In the genomic region with DNA sequence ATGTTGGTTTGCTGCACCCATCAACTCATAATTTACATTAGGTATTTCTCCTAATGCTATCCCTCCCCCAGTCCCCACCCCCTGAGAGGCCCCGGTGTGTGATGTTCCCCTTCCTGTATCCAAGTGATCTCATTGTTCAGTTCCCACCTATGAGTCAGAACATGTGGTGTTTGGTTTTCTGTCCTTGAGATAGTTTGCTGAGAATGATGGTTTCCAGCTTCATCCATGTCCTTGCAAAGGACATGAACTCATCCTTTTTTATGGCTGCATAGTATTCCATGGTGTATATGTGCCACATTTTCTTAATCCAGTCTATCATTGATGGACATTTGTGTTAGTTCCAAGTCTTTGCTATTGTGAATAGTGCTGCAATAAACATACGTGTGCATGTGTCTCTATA, we compare ENCODE assay signal across 8 cellular contexts. TPM values are rescaled to one million over a fixed set of nuclear protein-coding genes. Genes with fewer than 3 reads are reported as not detected.
DNase-seq lines count a peak whose midpoint lies in the region; ATAC-seq, FAIRE-seq and TF ChIP-seq lines count a peak whose summit lies in the region.
"Not testable (repeated sequence)": the region's sequence is repeated elsewhere in the genome, so short reads cannot be mapped to it uniquely, and the experiment has no call there.

No MANE protein-coding gene starts in this region.

- peak overlapping the region in 1 of 4 donors; percentile 5 for H3K4me3 Mint-ChIP-seq in CD4-positive, CD25-positive, alpha-beta regulatory T cell
- H3K4me3 Mint-ChIP-seq in activated CD4-positive, alpha-beta T cell treated with anti-CD3 and anti-CD28 coated beads, Interleukin-2, amount 10 ng/mL, durations not matched to agents 7 days and 5 days = not testable (repeated sequence)

- peaks cover 50 to 96% (median 81%) of the 10 kb centered on the region in 4 donors for H3K4me1 Mint-ChIP-seq in CD4-positive, CD25-positive, alpha-beta regulatory T cell
- H3K4me1 Mint-ChIP-seq in activated CD4-positive, alpha-beta T cell treated with anti-CD3 and anti-CD28 coated beads, Interleukin-2, amount 10 ng/mL, durations not matched to agents 7 days and 5 days = peaks cover 95% of the 10 kb centered on the region

- not testable (repeated sequence) for H3K27me3 Mint-ChIP-seq in CD4-positive, CD25-positive, alpha-beta regulatory T cell; activated CD4-positive, alpha-beta T cell treated with anti-CD3 and anti-CD28 coated beads, Interleukin-2, amount 10 ng/mL, durations not matched to agents 7 days and 5 days

- not testable (repeated sequence) for TF ChIP-seq EP300 in K562 (IDR thresholded peaks at IDR 0.05; ENCODE audit: low read length)

- not testable (repeated sequence) for H3K9ac ChIP-seq in K562 (ENCODE audit: insufficient read depth in 1 of 2, low read depth in 2 of 2, low read length in 2 of 2)

- peak overlapping the region; percentile 64 to 95 (median 90) for H3K27ac Mint-ChIP-seq in CD4-positive, CD25-positive, alpha-beta regulatory T cell
- H3K27ac Mint-ChIP-seq in activated CD4-positive, alpha-beta T cell treated with anti-CD3 and anti-CD28 coated beads, Interleukin-2, amount 10 ng/mL, durations not matched to agents 7 days and 5 days = peak overlapping the region; percentile 82

- H3K4me1 ChIP-seq in CD4-positive, CD25-positive, alpha-beta regulatory T cell (ENCODE audit: control insufficient read depth, insufficient read depth, low read length, poor library complexity, severe bottlenecking) = peaks cover 88% of the 10 kb centered on the region
- H3K4me1 ChIP-seq in K562 (replicated peaks in 1 of 2; ENCODE audit: control insufficient read depth in 2 of 2, insufficient read depth in 2 of 2, low read length in 2 of 2) = peaks cover 32 to 75% of the 10 kb centered on the region in 2 experiments

- H4K20me1 ChIP-seq in K562 (replicated peaks; ENCODE audit: control insufficient read depth, insufficient read depth, low read length) = peaks cover 10% of the 10 kb centered on the region; the same call in 1 of the 2 replicates

- H3K36me3 Mint-ChIP-seq in CD4-positive, CD25-positive, alpha-beta regulatory T cell = not testable (repeated sequence)
- H3K36me3 Mint-ChIP-seq in activated CD4-positive, alpha-beta T cell treated with anti-CD3 and anti-CD28 coated beads, Interleukin-2, amount 10 ng/mL, durations not matched to agents 7 days and 5 days (ENCODE audit: low read depth) = peaks cover 30% of the 10 kb centered on the region

- H3K9me3 Mint-ChIP-seq in CD4-positive, CD25-positive, alpha-beta regulatory T cell; activated CD4-positive, alpha-beta T cell treated with anti-CD3 and anti-CD28 coated beads, Interleukin-2, amount 10 ng/mL, durations not matched to agents 7 days and 5 days: not testable (repeated sequence)

- not testable (repeated sequence) for H3K9me3 ChIP-seq in CD4-positive, CD25-positive, alpha-beta regulatory T cell (ENCODE audit: control insufficient read depth in 2 of 2, low read length in 2 of 2); K562 (replicated peaks; ENCODE audit: control insufficient read depth, insufficient read depth, low read depth, low read length)

- WGBS in K562 (ENCODE audit: insufficient coverage, low coverage, missing lambda C conversion rate) = 65% methylated on average over 2 of the region's 2 CpGs

- BruUV-seq in K562 (replicated peaks; lab: Mats Ljungman, UMichigan) = not testable (repeated sequence)

- not testable (repeated sequence) for H3K4me3 ChIP-seq in CD4-positive, CD25-positive, alpha-beta regulatory T cell (ENCODE audit: low read depth, low read length); K562

- H3K4me2 ChIP-seq in K562 (ENCODE audit: insufficient read depth, low read length) = not testable (repeated sequence)

- H3K27ac ChIP-seq in CD4-positive, CD25-positive, alpha-beta regulatory T cell (ENCODE audit: insufficient read depth, low read length, poor library complexity, severe bottlenecking) = peak overlapping the region; percentile 63
- peak overlapping the region; percentile 86; the same call in 1 of the 3 replicates for H3K27ac ChIP-seq in K562 (ENCODE audit: extremely low read depth, low read depth, low read length)

- not testable (repeated sequence) for H3K36me3 ChIP-seq in CD4-positive, CD25-positive, alpha-beta regulatory T cell (ENCODE audit: control insufficient read depth, insufficient read depth, low read length)
- H3K36me3 ChIP-seq in K562 (ENCODE audit: control insufficient read depth, insufficient read depth, low read length) = peaks cover 28% of the 10 kb centered on the region

- not testable (repeated sequence) for FAIRE-seq in K562 (lab: Jason Lieb, UNC)

- H3K79me2 ChIP-seq in K562 (ENCODE audit: control insufficient read depth, insufficient read depth, low read length) = peaks cover 92% of the 10 kb centered on the region

- DNase-seq in CD4-positive, CD25-positive, alpha-beta regulatory T cell = peak in 1 of 3 donors; percentile 14
- DNase-seq in HK-2 (ENCODE audit: unreplicated experiment) (peak; percentile 22), RPMI7951 (ENCODE audit: low read depth) (peak; percentile 64), iris pigment epithelial cell (ENCODE audit: low read depth) (peak; percentile 43)
- peak; percentile 20 for DNase-seq in activated CD4-positive, alpha-beta T cell treated with anti-CD3 and anti-CD28 coated beads, Interleukin-2, amount 10 ng/mL, durations not matched to agents 7 days and 5 days
- peak; percentile 40 for DNase-seq in activated naive CD4-positive, alpha-beta T cell treated with Interleukin-2 at 50 U/mL for 16 hours
- DNase-seq in K562 (ENCODE audit: extremely low read depth in 1 of 4, low spot score in 3 of 4) = not testable (repeated sequence)
- peak in 2 of 3 experiments; percentile 25 to 32 for DNase-seq in stimulated activated CD4-positive, alpha-beta T cell treated with anti-CD3 and anti-CD28 coated beads, TNF-alpha, amount 100 ng/mL, for 24 hours (ENCODE audit: low read depth in 3 of 3)

- TF ChIP-seq CTCF in K562 (IDR thresholded peaks at IDR 0.05 in 2 of 3, conservative IDR thresholded peaks at IDR 0.05 in 1 of 3; ENCODE audit: insufficient read depth in 2 of 3, low read depth in 1 of 3, low read length in 3 of 3) = not testable (repeated sequence)

- CTCF ChIA-PET in activated CD4-positive, alpha-beta T cell treated with anti-CD3 and anti-CD28 coated beads, Interleukin-2, amount 10 ng/mL, durations not matched to agents 7 days and 5 days (lab: Charles Lee); K562 (lab: Yijun Ruan, JAX; ENCODE audit: low intra/inter-chr PET ratio): not testable (repeated sequence)

- POLR2A ChIA-PET in activated CD4-positive, alpha-beta T cell treated with anti-CD3 and anti-CD28 coated beads, Interleukin-2, amount 10 ng/mL, durations not matched to agents 7 days and 5 days (lab: Charles Lee) = not testable (repeated sequence)
- POLR2A ChIA-PET in K562 (lab: Yijun Ruan, JAX) = interaction anchor here (1.0 to 3.4 kb wide), 3 partner anchors 11 to 31 kb away, joined by 3 to 14 read pairs (median 4); no protein-coding TSS in a partner anchor

- ATAC-seq in CD4-positive, CD25-positive, alpha-beta regulatory T cell (ENCODE audit: low read depth in 2 of 2); K562: not testable (repeated sequence)

- intact Hi-C loops in K562 (cut with micrococcal nuclease) = not testable (repeated sequence)

- H3K27me3 ChIP-seq in CD4-positive, CD25-positive, alpha-beta regulatory T cell (ENCODE audit: control insufficient read depth, insufficient read depth, low read length); K562 (ENCODE audit: control insufficient read depth in 2 of 2, insufficient read depth in 2 of 2, low read length in 2 of 2): not testable (repeated sequence)

- H3K9me1 ChIP-seq in K562 (ENCODE audit: control insufficient read depth, insufficient read depth, low read length) = not testable (repeated sequence)

- not testable (repeated sequence) for TF ChIP-seq POLR2A in K562 (conservative IDR thresholded peaks at IDR 0.05)

- not testable (repeated sequence) for H2AFZ ChIP-seq in K562 (ENCODE audit: low read depth, low read length)

- TF ChIP-seq RAD21 in K562 (CRISPR knock-in tag; conservative IDR thresholded peaks at IDR 0.05 in 1 of 2, IDR thresholded peaks at IDR 0.05 in 1 of 2) = not testable (repeated sequence)

- in situ Hi-C loops in K562 (cut with MboI) = loop anchor here (5.0 kb wide), 1 partner anchor 38 kb away; no protein-coding TSS in a partner anchor

RNA-seq across cellular contexts. Expression of a gene that starts 9.0 kb away (rescaled TPM):
- 34.0 TPM for total RNA-seq in CD4-positive, CD25-positive, alpha-beta regulatory T cell
- polyA plus RNA-seq in CD4-positive, CD25-positive, alpha-beta regulatory T cell = 10 to 100 TPM; 39.1 to 69.2 (median 46.1) TPM
- 17.8 and 19.0 TPM in 2 replicates for total RNA-seq in RPMI7951 (2014; rRNA removed; shearing (Covaris generic))
- 10 to 100 TPM; 63.4 to 65.8 TPM for total RNA-seq in activated CD4-positive, alpha-beta T cell treated with anti-CD3 and anti-CD28 coated beads, Interleukin-2, amount 10 ng/mL, durations not matched to agents 7 days and 5 days
- 30.2 and 106 TPM in 2 replicates for total RNA-seq in K562 (2011; cell fraction: chromatin; rRNA removed; ENCODE audit: low replicate concordance)
- 15.7 and 21.6 TPM in 2 replicates for total RNA-seq in K562 (2011; cell fraction: nucleolus; rRNA removed)
- total RNA-seq in K562 (2011; cell fraction: nucleoplasm; rRNA removed) = 67.8 and 109 TPM in 2 replicates
- total RNA-seq in K562 (2014; rRNA removed) = 44.7 and 46.7 TPM in 2 replicates
- total RNA-seq in K562 (2014; rRNA removed; fragmentation: Illumina TruSeq; extraction: Trizol) = 80.4 and 103 TPM in 2 replicates
- total RNA-seq in K562 (2015; rRNA removed; fragmentation: Illumina TruSeq; extraction: Trizol) = 31.4 and 31.5 TPM in 2 replicates
- 85.9 and 90.2 TPM in 2 replicates for total RNA-seq in K562 (2021)
- polyA plus RNA-seq in K562 (2011; rRNA removed) = 145 and 171 TPM in 2 replicates
- polyA plus RNA-seq in K562 (2011; cell fraction: cytosol; rRNA removed) = 37.8 and 101 TPM in 2 replicates
- polyA plus RNA-seq in K562 (2011; cell fraction: nucleus; rRNA removed) = 27.7 and 51.9 TPM in 2 replicates
- polyA plus RNA-seq in K562 (2012) = 57.6 and 84.6 TPM in 2 replicates
- polyA plus RNA-seq in K562 (2014; fragmentation: Illumina TruSeq; extraction: Trizol) = 128 TPM in 2 replicates
- 10 to 100 TPM; 55.1 to 59.3 TPM for polyA plus RNA-seq in K562 (2014; fragmentation: Nextera tagmentation; extraction: Ambion mirVana)
- 113 and 118 TPM in 2 replicates for polyA plus RNA-seq in K562 (2014; rRNA removed)
- polyA minus RNA-seq in K562 (2011; rRNA and poly(A)+ RNA removed) = 142 and 170 TPM in 2 replicates
- polyA minus RNA-seq in K562 (2011; cell fraction: cytosol; rRNA and poly(A)+ RNA removed) = 39.3 and 46.7 TPM in 2 replicates
- polyA minus RNA-seq in K562 (2011; cell fraction: nucleus; rRNA and poly(A)+ RNA removed) = 15.1 and 33.4 TPM in 2 replicates

RNA-seq across cellular contexts. Expression of a gene that starts 38.3 kb away (rescaled TPM):
- total RNA-seq in CD4-positive, CD25-positive, alpha-beta regulatory T cell = 9.4 TPM
- 10 to 100 TPM; 49.9 to 63.0 (median 56.1) TPM for polyA plus RNA-seq in CD4-positive, CD25-positive, alpha-beta regulatory T cell
- 25.6 and 30.7 TPM in 2 replicates for total RNA-seq in RPMI7951 (2014; rRNA removed; shearing (Covaris generic))
- total RNA-seq in activated CD4-positive, alpha-beta T cell treated with anti-CD3 and anti-CD28 coated beads, Interleukin-2, amount 10 ng/mL, durations not matched to agents 7 days and 5 days = 10 to 100 TPM; 11.0 to 11.4 TPM
- total RNA-seq in K562 (2011; cell fraction: chromatin; rRNA removed; ENCODE audit: low replicate concordance) = 26.3 and 32.2 TPM in 2 replicates
- 27.1 and 33.7 TPM in 2 replicates for total RNA-seq in K562 (2011; cell fraction: nucleolus; rRNA removed)
- total RNA-seq in K562 (2011; cell fraction: nucleoplasm; rRNA removed) = 30.8 and 33.2 TPM in 2 replicates
- total RNA-seq in K562 (2014; rRNA removed) (25.8 and 30.1 TPM in 2 replicates), K562 (2014; rRNA removed; fragmentation: Illumina TruSeq; extraction: Trizol) (41.7 and 47.8 TPM in 2 replicates), K562 (2015; rRNA removed; fragmentation: Illumina TruSeq; extraction: Trizol) (50.0 and 51.3 TPM in 2 replicates), K562 (2021) (22.8 and 25.2 TPM in 2 replicates)
- polyA plus RNA-seq in K562 (2011; rRNA removed) (21.0 and 33.2 TPM in 2 replicates), K562 (2014; fragmentation: Illumina TruSeq; extraction: Trizol) (37.4 and 41.4 TPM in 2 replicates), K562 (2014; fragmentation: Nextera tagmentation; extraction: Ambion mirVana) (10 to 100 TPM; 70.4 to 76.2 TPM), K562 (2014; rRNA removed) (46.0 and 46.5 TPM in 2 replicates)
- polyA plus RNA-seq in K562 (2011; cell fraction: cytosol; rRNA removed) = 22.3 and 33.0 TPM in 2 replicates
- polyA plus RNA-seq in K562 (2011; cell fraction: nucleus; rRNA removed) = 5.2 and 8.8 TPM in 2 replicates
- polyA plus RNA-seq in K562 (2012) = 39.0 and 39.5 TPM in 2 replicates
- 7.0 and 7.4 TPM in 2 replicates for polyA minus RNA-seq in K562 (2011; rRNA and poly(A)+ RNA removed)
- 4.7 and 6.5 TPM in 2 replicates for polyA minus RNA-seq in K562 (2011; cell fraction: cytosol; rRNA and poly(A)+ RNA removed)
- 6.7 and 21.1 TPM in 2 replicates for polyA minus RNA-seq in K562 (2011; cell fraction: nucleus; rRNA and poly(A)+ RNA removed)

RNA-seq across cellular contexts. Expression of a gene that starts 38.4 kb away (rescaled TPM):
- 38.5 TPM for total RNA-seq in CD4-positive, CD25-positive, alpha-beta regulatory T cell
- 10 to 100 TPM; 14.3 to 19.1 (median 17.8) TPM for polyA plus RNA-seq in CD4-positive, CD25-positive, alpha-beta regulatory T cell
- total RNA-seq in RPMI7951 (2014; rRNA removed; shearing (Covaris generic)) = 21.0 and 29.7 TPM in 2 replicates
- total RNA-seq in activated CD4-positive, alpha-beta T cell treated with anti-CD3 and anti-CD28 coated beads, Interleukin-2, amount 10 ng/mL, durations not matched to agents 7 days and 5 days = 10 to 100 TPM; 22.2 to 23.4 TPM
- 28.2 and 49.6 TPM in 2 replicates for total RNA-seq in K562 (2011; cell fraction: chromatin; rRNA removed; ENCODE audit: low replicate concordance)
- total RNA-seq in K562 (2011; cell fraction: nucleolus; rRNA removed) = 20.2 and 21.6 TPM in 2 replicates
- 40.3 and 47.6 TPM in 2 replicates for total RNA-seq in K562 (2011; cell fraction: nucleoplasm; rRNA removed)
- total RNA-seq in K562 (2014; rRNA removed) = 9.9 and 13.3 TPM in 2 replicates
- total RNA-seq in K562 (2014; rRNA removed; fragmentation: Illumina TruSeq; extraction: Trizol) = 18.2 and 24.4 TPM in 2 replicates
- total RNA-seq in K562 (2015; rRNA removed; fragmentation: Illumina TruSeq; extraction: Trizol) = 18.2 and 20.2 TPM in 2 replicates
- 12.8 and 14.4 TPM in 2 replicates for total RNA-seq in K562 (2021)
- polyA plus RNA-seq in K562 (2011; rRNA removed) = 25.3 and 32.3 TPM in 2 replicates
- 10.9 and 18.3 TPM in 2 replicates for polyA plus RNA-seq in K562 (2011; cell fraction: cytosol; rRNA removed)
- polyA plus RNA-seq in K562 (2011; cell fraction: nucleus; rRNA removed) = 15.3 and 23.2 TPM in 2 replicates
- 8.4 and 12.3 TPM in 2 replicates for polyA plus RNA-seq in K562 (2012)
- polyA plus RNA-seq in K562 (2014; fragmentation: Illumina TruSeq; extraction: Trizol) = 14.1 and 15.2 TPM in 2 replicates
- polyA plus RNA-seq in K562 (2014; fragmentation: Nextera tagmentation; extraction: Ambion mirVana) = 10 to 100 TPM; 21.0 to 24.4 TPM
- polyA plus RNA-seq in K562 (2014; rRNA removed) = 12.5 and 15.0 TPM in 2 replicates
- polyA minus RNA-seq in K562 (2011; rRNA and poly(A)+ RNA removed) = 20.1 and 24.1 TPM in 2 replicates
- polyA minus RNA-seq in K562 (2011; cell fraction: cytosol; rRNA and poly(A)+ RNA removed) = 5.9 and 11.3 TPM in 2 replicates
- 16.3 and 24.3 TPM in 2 replicates for polyA minus RNA-seq in K562 (2011; cell fraction: nucleus; rRNA and poly(A)+ RNA removed)
